Comparison of ENCODE assay signal across 10 cellular contexts in the genomic region with DNA sequence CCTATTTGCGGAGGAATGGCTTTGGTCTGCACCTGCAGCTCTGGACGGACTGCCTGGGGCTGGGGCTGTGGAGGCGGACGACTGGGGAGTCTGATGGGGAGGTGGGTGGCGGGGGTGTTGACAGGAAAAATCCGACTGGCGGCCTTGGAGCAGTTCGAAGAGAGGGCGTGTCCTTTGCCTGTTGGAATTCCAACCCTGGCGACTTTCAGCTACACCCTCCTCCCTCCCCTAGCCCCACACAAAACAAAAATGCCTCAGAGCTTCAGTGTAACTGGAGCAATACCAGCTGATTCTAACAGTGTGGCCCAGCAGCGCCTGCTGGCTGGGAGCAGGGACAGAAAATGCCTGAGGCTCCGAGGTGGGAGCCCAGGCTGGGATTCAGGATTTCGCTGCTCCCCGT.
DNase-seq lines count a peak whose midpoint lies in the region; TF ChIP-seq lines count a peak whose summit lies in the region.
"Had no signal": no experiment of that assay in that cellular context is flagged by ENCODE, and none has a peak within 500 bp of the region (broad histone marks: within the 10 kb centered on the region; RNA-seq: fewer than 3 reads in every experiment).

No MANE protein-coding gene starts in this region.

- no peaks in the 10 kb centered on the region for H3K4me1 Mint-ChIP-seq in activated naive CD8-positive, alpha-beta T cell treated with anti-CD3 and anti-CD28 coated beads for 36 hours

- CTCF ChIA-PET in BJ (lab: Yijun Ruan, JAX): interaction anchor here (0.8 kb wide), 1 partner anchor 75 kb away, joined by 3 read pairs; no protein-coding TSS in a partner anchor

- H3K4me3 ChIP-seq in BJ (ENCODE audit: low read depth, low read length) (no peak overlapping the region), prostate gland (no peak overlapping the region)
- H3K4me3 ChIP-seq: BLaER1 had no signal

- H3K36me3 Mint-ChIP-seq in activated naive CD8-positive, alpha-beta T cell treated with anti-CD3 and anti-CD28 coated beads for 36 hours: peaks cover 9% of the 10 kb centered on the region

- no peak overlapping the region for H3K4me3 Mint-ChIP-seq in activated naive CD8-positive, alpha-beta T cell treated with anti-CD3 and anti-CD28 coated beads for 36 hours

- 29% methylated on average over 14 of the region's 14 CpGs for WGBS in prostate gland

- H3K27me3 Mint-ChIP-seq in activated naive CD8-positive, alpha-beta T cell treated with anti-CD3 and anti-CD28 coated beads for 36 hours: no peaks in the 10 kb centered on the region

- H3K4me1 ChIP-seq in prostate gland (replicated peaks): no peaks in the 10 kb centered on the region

- DNase-seq in BJ (ENCODE audit: low read depth) (peak; percentile 53), astrocyte of the hippocampus (ENCODE audit: low read depth, low spot score) (peak; percentile 89), iPS DF 19.7 (ENCODE audit: low read depth, low spot score) (peak; percentile 67), posterior cingulate gyrus (peak in 6 of 10 donors; percentile 9 to 86 (median 36)), kidney glomerular epithelial cell (lab: John Stamatoyannopoulos, UW) (no peak), prostate gland (ENCODE audit: low spot score) (no peak)
- DNase-seq in activated naive CD8-positive, alpha-beta T cell treated with anti-CD3 and anti-CD28 coated beads for 36 hours: no peak
- no peak for DNase-seq in activated CD8-positive, alpha-beta memory T cell treated with anti-CD3 and anti-CD28 coated beads, Interleukin-2, amount 50 U/mL, for 4 hours
- DNase-seq: activated effector memory CD4-positive, alpha-beta T cell treated with Interleukin-2 at 50 U/mL for 16 hours had no signal

- TF ChIP-seq CTCF in BJ (IDR thresholded peaks at IDR 0.05; ENCODE audit: insufficient read depth, low read depth, low read length) (peak; percentile 52), prostate gland (IDR thresholded peaks at IDR 0.05) (no peak)

- no peak for TF ChIP-seq POLR2A in prostate gland (IDR thresholded peaks at IDR 0.05)

- H3K9me3 ChIP-seq in prostate gland: no peaks in the 10 kb centered on the region
- H3K9me3 ChIP-seq: BLaER1 had no signal

- intact Hi-C loops in posterior cingulate gyrus (cut with DNase I) (no loop called here), prostate gland (cut with DNase I) (no loop called here)

- POLR2A ChIA-PET in BJ (lab: Charles Lee): interaction anchor here (0.5 to 1.1 kb wide), 2 partner anchors 48 to 315 kb away, joined by 3 to 16 read pairs; no protein-coding TSS in a partner anchor

- H3K9me3 Mint-ChIP-seq in activated naive CD8-positive, alpha-beta T cell treated with anti-CD3 and anti-CD28 coated beads for 36 hours: no peaks in the 10 kb centered on the region

- peaks cover 4% of the 10 kb centered on the region for H3K36me3 ChIP-seq in BJ (ENCODE audit: control insufficient read depth, insufficient read depth, low read length)
- H3K36me3 ChIP-seq in prostate gland: no peaks in the 10 kb centered on the region

- no peak overlapping the region for H3K27ac Mint-ChIP-seq in activated naive CD8-positive, alpha-beta T cell treated with anti-CD3 and anti-CD28 coated beads for 36 hours

- H3K27ac ChIP-seq in prostate gland: no peak overlapping the region
- H3K27ac ChIP-seq: BLaER1 had no signal

- H3K27me3 ChIP-seq in BJ (ENCODE audit: control insufficient read depth, insufficient read depth, low read length) (no peaks in the 10 kb centered on the region), prostate gland (replicated peaks; ENCODE audit: insufficient read depth) (no peaks in the 10 kb centered on the region)
- H3K27me3 ChIP-seq: BLaER1 had no signal

Comparison
In these comparisons a context has a peak if more than half of its experiments do, and no peak if none do; other contexts are left out.
1. DNase-seq: peak in BJ (single experiment), astrocyte of the hippocampus (single experiment), iPS DF 19.7 (single experiment) and posterior cingulate gyrus (6 of 10); none in activated naive CD8-positive, alpha-beta T cell treated with anti-CD3 and anti-CD28 coated beads for 36 hours (single experiment), kidney glomerular epithelial cell (single experiment), activated CD8-positive, alpha-beta memory T cell treated with anti-CD3 and anti-CD28 coated beads, Interleukin-2, amount 50 U/mL, for 4 hours (single experiment) and prostate gland (single experiment).